8 cellular contexts compared by ENCODE assay signal in genomic region chr1:58783993-58784757, GRCh38. TPM values are rescaled to one million over a fixed set of nuclear protein-coding genes. Genes with fewer than 3 reads are reported as not detected.
DNase-seq lines count a peak whose midpoint lies in the region; ATAC-seq, FAIRE-seq and TF ChIP-seq lines count a peak whose summit lies in the region.

JUN (minus strand) TSS chr1:58784047; CDS start chr1:58783070, 977 bp downstream.

- no peaks in the 10 kb centered on the region for H3K9me3 ChIP-seq in ascending aorta
- H3K9me3 ChIP-seq in right atrium auricular region = no peaks in the 10 kb centered on the region
- peaks cover 2% of the 10 kb centered on the region for H3K9me3 ChIP-seq in psoas muscle

- intact Hi-C loops in ascending aorta (cut with DNase I) (loop anchor here (1.0 to 5.0 kb wide), 7 partner anchors 119 to 915 kb away; no protein-coding TSS in a partner anchor), psoas muscle (cut with DNase I) (loop anchor here (2.0 to 5.0 kb wide), 11 partner anchors 118 to 923 kb away; partner anchors contain the start of gene FGGY (in 2 of the 2))

- H3K27ac ChIP-seq in ascending aorta = peak within 1 kb of the TSS; percentile 99
- H3K27ac ChIP-seq in right atrium auricular region = peak within 1 kb of the TSS; percentile 99 to 100
- peak within 1 kb of the TSS; percentile 100 for H3K27ac ChIP-seq in psoas muscle

- peak within 1 kb of the TSS; percentile 98 for H3K27ac Mint-ChIP-seq in T-helper 2 cell treated with Interferon-gamma antibody and Interleukin-4, amounts not matched to agents 5 μg/mL and 100 μg/mL, for 36 hours

- H3K36me3 ChIP-seq in ascending aorta (peaks cover 0 to 9% of the 10 kb centered on the region in 2 donors), right atrium auricular region (peaks cover 11% of the 10 kb centered on the region), psoas muscle (ENCODE audit: insufficient read depth in 1 of 2, low read depth in 1 of 2) (peaks cover 0 to 19% of the 10 kb centered on the region in 2 donors)

- FAIRE-seq in urothelium cell line (lab: Jason Lieb, UNC) = no peak

- H3K4me1 ChIP-seq in ascending aorta = peaks cover 0 to 5% of the 10 kb centered on the region in 2 donors
- H3K4me1 ChIP-seq in right atrium auricular region = peaks cover 0 to 32% of the 10 kb centered on the region in 2 donors
- H3K4me1 ChIP-seq in psoas muscle = peaks cover 19% of the 10 kb centered on the region

- WGBS in psoas muscle, 3 donors = 0 to 1% (median 0%) methylated on average over 51 to 57 of the region's 57 CpGs

- H3K4me1 Mint-ChIP-seq in T-helper 2 cell treated with Interferon-gamma antibody and Interleukin-4, amounts not matched to agents 5 μg/mL and 100 μg/mL, for 36 hours (ENCODE audit: low read depth) = peaks cover 21% of the 10 kb centered on the region

- ATAC-seq in GM18502 (IDR thresholded peaks at IDR 0.05; ENCODE audit: poor library complexity, unreplicated experiment) (peak; percentile 85), HG02970 (IDR thresholded peaks at IDR 0.05; ENCODE audit: low FRiP score, unreplicated experiment) (peak; percentile 77), psoas muscle (peak; percentile 76 to 89 (median 80))

- H3K27me3 Mint-ChIP-seq in T-helper 2 cell treated with Interferon-gamma antibody and Interleukin-4, amounts not matched to agents 5 μg/mL and 100 μg/mL, for 36 hours (ENCODE audit: low read depth) = peaks cover 18% of the 10 kb centered on the region

- TF ChIP-seq CTCF in ascending aorta (IDR thresholded peaks at IDR 0.05) = peak in 1 of 3 experiments; percentile 17
- peak; percentile 15 to 38 for TF ChIP-seq CTCF in right atrium auricular region (IDR thresholded peaks at IDR 0.05)
- no peak for TF ChIP-seq CTCF in psoas muscle (IDR thresholded peaks at IDR 0.05)

- H3K36me3 Mint-ChIP-seq in T-helper 2 cell treated with Interferon-gamma antibody and Interleukin-4, amounts not matched to agents 5 μg/mL and 100 μg/mL, for 36 hours (ENCODE audit: low read depth) = peaks cover 29% of the 10 kb centered on the region

- H3K27me3 ChIP-seq in ascending aorta (no peaks in the 10 kb centered on the region), right atrium auricular region (no peaks in the 10 kb centered on the region), psoas muscle (ENCODE audit: insufficient read depth in 3 of 3, low read length in 2 of 3) (no peaks in the 10 kb centered on the region)

- H3K4me3 Mint-ChIP-seq in T-helper 2 cell treated with Interferon-gamma antibody and Interleukin-4, amounts not matched to agents 5 μg/mL and 100 μg/mL, for 36 hours = peak within 1 kb of the TSS; percentile 89

- H3K9me3 Mint-ChIP-seq in T-helper 2 cell treated with Interferon-gamma antibody and Interleukin-4, amounts not matched to agents 5 μg/mL and 100 μg/mL, for 36 hours = peaks cover 14% of the 10 kb centered on the region

- DNase-seq in NCI-H1930 (lab: John Stamatoyannopoulos, UW) = peak; percentile 96 to 97
- peak; percentile 97 for DNase-seq in T-helper 2 cell treated with Interferon-gamma antibody and Interleukin-4, amounts not matched to agents 5 μg/mL and 100 μg/mL, for 36 hours (ENCODE audit: low spot score)
- DNase-seq in ascending aorta (ENCODE audit: low spot score in 2 of 2) = peak; percentile 99 to 100
- peak; percentile 100 for DNase-seq in right atrium auricular region (ENCODE audit: low spot score)
- DNase-seq in psoas muscle = peak; percentile 100
- peak; percentile 97 for DNase-seq in urothelium cell line (ENCODE audit: low spot score)

- H3K4me3 ChIP-seq in ascending aorta (peak within 1 kb of the TSS; percentile 95 to 97), right atrium auricular region (peak within 1 kb of the TSS; percentile 85 to 89), psoas muscle (peak within 1 kb of the TSS; percentile 99)

RNA-seq across cellular contexts. Expression of gene JUN, which starts in this region (rescaled TPM):
- total RNA-seq in ascending aorta (1,004 TPM), right atrium auricular region (100 to 1,000 TPM in 1 of 2 donors, 10 to 100 TPM in 1; 74.3 to 199 TPM), psoas muscle (100 to 1,000 TPM in 3 of 4 donors, 10 to 100 TPM in 1; 93.8 to 213 (median 164) TPM)
- polyA plus RNA-seq in psoas muscle = 100 to 1,000 TPM in 1 of 3 donors, 10 to 100 TPM in 2; 40.1 to 137 (median 60.0) TPM

Comparison
In these comparisons a context has a peak if more than half of its experiments do, and no peak if none do; other contexts are left out.
1. Peak in every context shown above with its lines: DNase-seq, ATAC-seq, H3K4me3 ChIP-seq and H3K27ac ChIP-seq.